Comparison of ENCODE assay signal across 32 cellular contexts in genomic region chr10:64976150-64976549, GRCh38.
"Had no signal": no experiment of that assay in that cellular context is flagged by ENCODE, and none has a peak within 500 bp of the region (broad histone marks: within the 10 kb centered on the region; RNA-seq: fewer than 3 reads in every experiment).

No MANE protein-coding gene starts in this region.

- H3K4me3 ChIP-seq: adrenal gland, ascending aorta, body of pancreas, breast epithelium, cardiac muscle cell had no signal

- ATAC-seq: activated naive CD4-positive, alpha-beta T cell treated with anti-CD3 and anti-CD28 coated beads, Interleukin-2, amount 50 U/mL, for 72 hours; activated naive CD8-positive, alpha-beta T cell treated with anti-CD3 and anti-CD28 coated beads, Interleukin-2, amount 50 U/mL, for 24 hours; activated T-cell treated with anti-CD3 and anti-CD28 coated beads, Interleukin-2, amount 50 U/mL, for 4 hours; activated T-cell treated with anti-CD3 and anti-CD28 coated beads, Interleukin-2, amount 50 U/mL, for 72 hours; activated T-helper 17 cell treated with anti-CD3 and anti-CD28 coated beads, Interleukin-2, amount 50 U/mL, for 72 hours; body of pancreas had no signal

- H3K27me3 ChIP-seq: adrenal gland, ascending aorta, body of pancreas, brain microvascular endothelial cell, breast epithelium, cardiac muscle cell had no signal

- H3K9me3 ChIP-seq: adrenal gland, ascending aorta, body of pancreas, breast epithelium had no signal

- H3K4me1 ChIP-seq: adrenal gland, ascending aorta, body of pancreas, breast epithelium had no signal

- H3K36me3 ChIP-seq: adrenal gland, ascending aorta, brain microvascular endothelial cell, breast epithelium, cardiac muscle cell had no signal

- H3K27ac ChIP-seq: adrenal gland, ascending aorta, body of pancreas, brain microvascular endothelial cell, breast epithelium, cardiac muscle cell had no signal

- DNase-seq: activated effector memory CD4-positive, alpha-beta T cell treated with anti-CD3 and anti-CD28 coated beads, Interleukin-2, amount 50 U/mL, for 16 hours; activated effector memory CD4-positive, alpha-beta T cell treated with Interleukin-2 at 50 U/mL for 16 hours; activated gamma-delta T cell; activated gamma-delta T cell treated with Interleukin-2 at 50 U/mL for 16 hours; activated naive CD4-positive, alpha-beta T cell; activated naive CD4-positive, alpha-beta T cell treated with anti-CD3 and anti-CD28 coated beads for 36 hours; activated naive CD4-positive, alpha-beta T cell treated with anti-CD3 and anti-CD28 coated beads, Interleukin-2, amount 10 ng/mL, durations not matched to agents 7 days and 5 days; activated naive CD4-positive, alpha-beta T cell treated with anti-CD3 and anti-CD28 coated beads, Interleukin-2, amount 50 U/mL, for 16 hours; activated naive CD4-positive, alpha-beta T cell treated with Interleukin-2 at 50 U/mL for 16 hours; activated naive CD8-positive, alpha-beta T cell treated with anti-CD3 and anti-CD28 coated beads for 36 hours; activated naive CD8-positive, alpha-beta T cell treated with anti-CD3 and anti-CD28 coated beads, Interleukin-2, amount 10 ng/mL, durations not matched to agents 7 days and 5 days; activated naive CD8-positive, alpha-beta T cell treated with anti-CD3 and anti-CD28 coated beads, Interleukin-2, amount 50 U/mL, for 24 hours; activated T-cell treated with anti-CD3 and anti-CD28 coated beads, Interleukin-2, amount 50 U/mL, for 4 hours; activated T-cell treated with anti-CD3 and anti-CD28 coated beads, Interleukin-2, amount 50 U/mL, for 48 hours; activated T-cell treated with anti-CD3 and anti-CD28 coated beads, Interleukin-2, amount 50 U/mL, for 72 hours; adrenal gland; amniotic stem cell; amygdala; anterior cingulate cortex; aorta; body of pancreas; brain microvascular endothelial cell; caudate nucleus; central memory CD4-positive, alpha-beta T cell; cerebellar nuclear complex had no signal

- FAIRE-seq: astrocyte, bronchial epithelial cell had no signal
